ENCODE assay signal across 1 cellular context in the genomic region with DNA sequence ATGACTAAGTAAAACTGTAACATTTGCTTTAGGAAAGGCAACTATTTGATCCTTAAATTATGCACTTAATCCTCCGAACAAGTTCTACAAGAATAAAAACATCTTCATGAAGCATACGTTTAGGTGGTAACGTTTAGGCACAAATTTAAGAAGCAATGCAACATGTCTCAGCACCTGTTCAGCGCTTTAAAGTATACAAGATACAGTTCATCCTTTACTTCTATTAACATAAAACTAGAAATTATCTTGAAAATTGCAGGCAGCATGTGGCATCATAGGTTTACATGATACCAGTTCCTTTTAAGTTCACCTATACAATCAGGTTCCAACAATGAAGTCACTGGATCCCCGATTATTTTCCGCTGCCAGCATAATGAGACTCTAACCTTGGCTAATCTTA.
TF ChIP-seq lines count a peak whose summit lies in the region.

No MANE protein-coding gene starts in this region.

TF ChIP-seq in WTC11, 78 proteins besides CTCF, POLR2A, EP300 and RAD21 (continued from another document):
- TF ChIP-seq CDX4 (CRISPR knock-in tag; IDR thresholded peaks at IDR 0.05; ENCODE audit: borderline replicate concordance) = no peak
